36 cellular contexts compared by ENCODE assay signal in genomic region chr16:1224558-1224957, GRCh38. TPM values are rescaled to one million over a fixed set of nuclear protein-coding genes. Genes with fewer than 3 reads are reported as not detected.
"Had no signal": no experiment of that assay in that cellular context is flagged by ENCODE, and none has a peak within 500 bp of the region (broad histone marks: within the 10 kb centered on the region; RNA-seq: fewer than 3 reads in every experiment).

No MANE protein-coding gene starts in this region.

- H3K27ac Mint-ChIP-seq: dendritic cell treated with granulocyte-macrophage colony-stimulating factor and Interleukin-4, amounts not matched to agents 40 ng/mL and 50 ng/mL, for 4 days; endodermal cell; memory B cell had no signal

- FAIRE-seq: colon, islet of Langerhans had no signal

- H3K9me3 ChIP-seq: heart right ventricle, prostate gland, suprapubic skin, vagina had no signal

- H3K4me1 ChIP-seq: foreskin keratinocyte, heart right ventricle, prostate gland, suprapubic skin, vagina had no signal

- H3K36me3 ChIP-seq: heart right ventricle, prostate gland, suprapubic skin, vagina had no signal

- H3K36me3 Mint-ChIP-seq: memory B cell; naive thymus-derived CD8-positive, alpha-beta T cell had no signal

- DNase-seq: effector CD8-positive, alpha-beta T cell; endodermal cell; foreskin keratinocyte; glutamatergic neuron; heart right ventricle; hippocampal formation; kidney glomerular epithelial cell; naive thymus-derived CD8-positive, alpha-beta T cell; nephron progenitor cell; nucleus accumbens; stimulated activated CD4-positive, alpha-beta T cell treated with anti-CD3 and anti-CD28 coated beads, Interleukin-12 subunit alpha, Interleukin-12 subunit beta, amount 100 ng/mL, for 4 hours; stimulated activated CD4-positive, alpha-beta T cell treated with anti-CD3 and anti-CD28 coated beads, Interleukin-1b, Interleukin-23, amount 100 ng/mL, for 48 hours; stimulated activated CD4-positive, alpha-beta T cell treated with anti-CD3 and anti-CD28 coated beads, Interleukin-4, amount 100 ng/mL, for 1 hour; stimulated activated CD8-positive, alpha-beta memory T cell treated with anti-CD3 and anti-CD28 coated beads, Interleukin-4, amount 100 ng/mL, for 48 hours; stimulated activated naive CD4-positive, alpha-beta T cell; stimulated activated naive CD8-positive, alpha-beta T cell treated with anti-CD3 and anti-CD28 coated beads, Interleukin-15, amount 100 ng/mL, for 72 hours; trophoblast cell had no signal

- H3K27ac ChIP-seq: epithelial cell of prostate, foreskin keratinocyte, heart right ventricle, prostate gland, skin epidermis, suprapubic skin, vagina had no signal

- H3K9me3 Mint-ChIP-seq: dendritic cell treated with granulocyte-macrophage colony-stimulating factor and Interleukin-4, amounts not matched to agents 40 ng/mL and 50 ng/mL, for 4 days; endodermal cell; memory B cell; naive thymus-derived CD8-positive, alpha-beta T cell; nephron progenitor cell; stimulated activated naive CD8-positive, alpha-beta T cell treated with anti-CD3 and anti-CD28 coated beads, Interleukin-15, amount 100 ng/mL, for 72 hours had no signal

- H3K4me3 ChIP-seq: heart right ventricle, lung, prostate gland, skin epidermis, suprapubic skin, vagina had no signal

- H3K4me1 Mint-ChIP-seq: endodermal cell; memory B cell; naive thymus-derived CD8-positive, alpha-beta T cell; nephron progenitor cell; stimulated activated naive CD8-positive, alpha-beta T cell treated with anti-CD3 and anti-CD28 coated beads, Interleukin-15, amount 100 ng/mL, for 72 hours had no signal

- H3K27me3 Mint-ChIP-seq: dendritic cell treated with granulocyte-macrophage colony-stimulating factor and Interleukin-4, amounts not matched to agents 40 ng/mL and 50 ng/mL, for 4 days; stimulated activated naive CD8-positive, alpha-beta T cell treated with anti-CD3 and anti-CD28 coated beads, Interleukin-15, amount 100 ng/mL, for 72 hours had no signal

- ATAC-seq: esophagus mucosa; foreskin keratinocyte; heart right ventricle; naive thymus-derived CD8-positive, alpha-beta T cell; right cardiac atrium; stimulated activated naive CD8-positive, alpha-beta T cell treated with anti-CD3 and anti-CD28 coated beads, Interleukin-15, amount 100 ng/mL, for 72 hours had no signal

- H3K4me3 Mint-ChIP-seq: dendritic cell treated with granulocyte-macrophage colony-stimulating factor and Interleukin-4, amounts not matched to agents 40 ng/mL and 50 ng/mL, for 4 days; endodermal cell; memory B cell; naive thymus-derived CD8-positive, alpha-beta T cell; nephron progenitor cell; stimulated activated naive CD8-positive, alpha-beta T cell treated with anti-CD3 and anti-CD28 coated beads, Interleukin-15, amount 100 ng/mL, for 72 hours had no signal

- H3K27me3 ChIP-seq: foreskin keratinocyte, heart right ventricle, vagina had no signal

RNA-seq across cellular contexts. Expression of gene TPSG1, which starts 0.5 kb away (rescaled TPM):
- total RNA-seq: cerebellum; endodermal cell; fibroblast of lung; foreskin keratinocyte; liver; mononuclear cell; myocyte; naive thymus-derived CD8-positive, alpha-beta T cell; osteocyte; prostate gland; renal cortical epithelial cell; vagina had no signal
- polyA plus RNA-seq: fibroblast of lung; foreskin keratinocyte; naive thymus-derived CD8-positive, alpha-beta T cell; right cardiac atrium had no signal

RNA-seq across cellular contexts. Expression of gene TPSB2, which starts 5.4 kb away (rescaled TPM):
- total RNA-seq: cerebellum; endodermal cell; fibroblast of lung; foreskin keratinocyte; mononuclear cell; myocyte; naive thymus-derived CD8-positive, alpha-beta T cell; osteocyte; renal cortical epithelial cell had no signal
- polyA plus RNA-seq: fibroblast of lung; foreskin keratinocyte; naive thymus-derived CD8-positive, alpha-beta T cell had no signal

RNA-seq across cellular contexts. Expression of gene TPSAB1, which starts 15.9 kb away (rescaled TPM):
- total RNA-seq: endodermal cell; fibroblast of lung; foreskin keratinocyte; mononuclear cell; myocyte; naive thymus-derived CD8-positive, alpha-beta T cell; osteocyte; renal cortical epithelial cell had no signal
- polyA plus RNA-seq: fibroblast of lung; foreskin keratinocyte; naive thymus-derived CD8-positive, alpha-beta T cell had no signal

RNA-seq across cellular contexts. Expression of gene TPSD1, which starts 31.3 kb away (rescaled TPM):
- total RNA-seq: cerebellum; endodermal cell; esophagus mucosa; fibroblast of lung; foreskin keratinocyte; mononuclear cell; myocyte; naive thymus-derived CD8-positive, alpha-beta T cell; osteocyte; renal cortical epithelial cell had no signal
- polyA plus RNA-seq: fibroblast of lung; foreskin keratinocyte; naive thymus-derived CD8-positive, alpha-beta T cell had no signal
